ENCODE assay signal across 9 cellular contexts in genomic region chr14:54857830-54858269, GRCh38. TPM values are rescaled to one million over a fixed set of nuclear protein-coding genes. Genes with fewer than 3 reads are reported as not detected.
DNase-seq lines count a peak whose midpoint lies in the region; ATAC-seq and TF ChIP-seq lines count a peak whose summit lies in the region.
"Had no signal": no experiment of that assay in that cellular context is flagged by ENCODE, and none has a peak within 500 bp of the region (broad histone marks: within the 10 kb centered on the region; RNA-seq: fewer than 3 reads in every experiment).

No MANE protein-coding gene starts in this region.

- TF ChIP-seq CTCF in fibroblast of mammary gland (conservative IDR thresholded peaks at IDR 0.05; ENCODE audit: control insufficient read depth, insufficient read depth, low read depth, low read length) (no peak), tibial nerve (IDR thresholded peaks at IDR 0.05) (no peak)

- no peaks in the 10 kb centered on the region for H3K9me3 ChIP-seq in tibial nerve

- no peaks in the 10 kb centered on the region for H3K27me3 ChIP-seq in tibial nerve

- TF ChIP-seq EP300 in tibial nerve (IDR thresholded peaks at IDR 0.05): peak in 1 of 2 donors; percentile 85

- no peak for DNase-seq in Right ventricle myocardium inferior (ENCODE audit: missing footprints)
- DNase-seq in cardiac septum (ENCODE audit: low spot score): no peak
- peak; percentile 34 for DNase-seq in fibroblast of mammary gland (ENCODE audit: low read depth)
- no peak for DNase-seq in tibial nerve (ENCODE audit: low spot score in 2 of 2)
- no peak for DNase-seq in middle frontal gyrus (ENCODE audit: extremely low spot score, low spot score)
- no peak for DNase-seq in left colon
- no peak for DNase-seq in DMS 273 treated with DMSO at 0.1 percent for 48 hours (lab: John Stamatoyannopoulos, UW)
- DNase-seq: T-helper 2 cell had no signal

- TF ChIP-seq POLR2A in tibial nerve (IDR thresholded peaks at IDR 0.05): no peak

- H3K4me3 ChIP-seq in fibroblast of mammary gland (ENCODE audit: control insufficient read depth, low read depth, low read length) (no peak overlapping the region), tibial nerve (no peak overlapping the region)

- intact Hi-C loops in Right ventricle myocardium inferior (cut with DNase I): no loop called here
- intact Hi-C loops in cardiac septum (cut with DNase I): no loop called here
- intact Hi-C loops in left colon (cut with DNase I, micrococcal nuclease): no loop called here

- H3K4me1 ChIP-seq in tibial nerve: peaks cover 0 to 15% (median 9%) of the 10 kb centered on the region in 4 donors

- no peaks in the 10 kb centered on the region for H3K36me3 ChIP-seq in tibial nerve

- ATAC-seq in Right ventricle myocardium inferior: peak; percentile 86
- peak; percentile 79 for ATAC-seq in HG03175 (IDR thresholded peaks at IDR 0.05; ENCODE audit: unreplicated experiment)
- ATAC-seq in left colon: no peak

- peak overlapping the region in 3 of 4 donors; percentile 42 to 68 (median 61) for H3K27ac ChIP-seq in tibial nerve

- WGBS in tibial nerve, 2 donors: 52 to 64% methylated on average over 1 of the region's 1 CpG

RNA-seq across cellular contexts. Expression of gene GCH1, which starts 44.8 kb away (rescaled TPM):
- total RNA-seq in Right ventricle myocardium inferior (2.4 TPM), cardiac septum (2.6 TPM), tibial nerve (10 to 100 TPM in 1 of 4 donors, 1 to 10 TPM in 3; 6.9 to 13.2 (median 8.1) TPM), left colon (10 to 100 TPM; 26.6 to 34.3 TPM)
